2 cellular contexts compared by ENCODE assay signal in genomic region chr19:45152504-45153338, GRCh38.
TF ChIP-seq lines count a peak whose summit lies in the region.

No MANE protein-coding gene starts in this region.

TF ChIP-seq in SK-N-SH treated with all-trans-retinoic acid at 6 μM for 48 hours, 23 proteins besides CTCF, POLR2A, EP300 and RAD21:
- TF ChIP-seq ISL1 (CRISPR knock-in tag; IDR thresholded peaks at IDR 0.05) (no peak), PPARA (CRISPR knock-in tag; IDR thresholded peaks at IDR 0.05; ENCODE audit: borderline replicate concordance) (no peak), CSRNP3 (CRISPR knock-in tag; IDR thresholded peaks at IDR 0.05) (no peak), POU6F1 (CRISPR knock-in tag; IDR thresholded peaks at IDR 0.05; ENCODE audit: borderline replicate concordance, low read depth) (no peak), OSR1 (CRISPR knock-in tag; IDR thresholded peaks at IDR 0.05) (no peak), BACH2 (CRISPR knock-in tag; IDR thresholded peaks at IDR 0.05; ENCODE audit: borderline replicate concordance) (no peak), TSHZ2 (CRISPR knock-in tag; IDR thresholded peaks at IDR 0.05) (no peak)

TF ChIP-seq in K562, 482 proteins besides CTCF, POLR2A, EP300 and RAD21:
- TF ChIP-seq ZBTB33 (CRISPR knock-in tag; IDR thresholded peaks at IDR 0.05) (0 out of 2 replicates have a peak, but pooled peaks have one; percentile 11), CHD4 (IDR thresholded peaks at IDR 0.05; ENCODE audit: insufficient read depth, insufficient replicate concordance, low read depth, low read length, poor library complexity, severe bottlenecking) (no peak), PRPF4 (IDR thresholded peaks at IDR 0.05; ENCODE audit: insufficient read depth, low read depth, low read length, poor library complexity, severe bottlenecking) (peak; percentile 16), JUNB (CRISPR knock-in tag; conservative IDR thresholded peaks at IDR 0.05) (no peak)
